ENCODE assay signal across 1 cellular context in genomic region chrX:103658681-103659433, GRCh38.
A peak's percentile ranks its signal among the peaks of the same experiment; 100 is the strongest.
TF ChIP-seq lines count a peak whose summit lies in the region.

No MANE protein-coding gene starts in this region.

TF ChIP-seq in HepG2, 621 proteins besides CTCF, POLR2A, EP300 and RAD21:
- TF ChIP-seq FOXA1 (IDR thresholded peaks at IDR 0.05) (no peak), FOXA1 (CRISPR knock-in tag; IDR thresholded peaks at IDR 0.05) (no peak), ZNF670 (CRISPR knock-in tag; IDR thresholded peaks at IDR 0.05; ENCODE audit: borderline replicate concordance) (no peak), MAX (IDR thresholded peaks at IDR 0.05) (no peak), ZNF674 (CRISPR knock-in tag; IDR thresholded peaks at IDR 0.05; ENCODE audit: low read depth) (no peak), RFXAP (CRISPR knock-in tag; IDR thresholded peaks at IDR 0.05; ENCODE audit: borderline replicate concordance) (no peak), IRF1 (CRISPR knock-in tag; IDR thresholded peaks at IDR 0.05; ENCODE audit: low read depth) (no peak), NFE2L1 (CRISPR knock-in tag; IDR thresholded peaks at IDR 0.05; ENCODE audit: borderline replicate concordance) (no peak), TARDBP (CRISPR knock-in tag; IDR thresholded peaks at IDR 0.05) (no peak), PAF1 (CRISPR knock-in tag; IDR thresholded peaks at IDR 0.05) (no peak), FOXP1 (IDR thresholded peaks at IDR 0.05) (no peak), FOXP1 (CRISPR knock-in tag; IDR thresholded peaks at IDR 0.05) (peak; percentile 35; the same call in 1 of the 2 replicates), DNMT3B (CRISPR knock-in tag; conservative IDR thresholded peaks at IDR 0.05) (no peak), TRIM22 (IDR thresholded peaks at IDR 0.05) (no peak), ZNF543 (CRISPR knock-in tag; IDR thresholded peaks at IDR 0.05) (no peak), SOX6 (IDR thresholded peaks at IDR 0.05) (no peak), SOX6 (CRISPR knock-in tag; IDR thresholded peaks at IDR 0.05) (peak; percentile 48; the same call in 1 of the 2 replicates), KDM5B (CRISPR knock-in tag; IDR thresholded peaks at IDR 0.05; ENCODE audit: borderline replicate concordance) (no peak), MEIS2 (CRISPR knock-in tag; IDR thresholded peaks at IDR 0.05) (no peak), MNT (IDR thresholded peaks at IDR 0.05) (no peak), ISX (CRISPR knock-in tag; conservative IDR thresholded peaks at IDR 0.05) (no peak), BORCS8-MEF2B (CRISPR knock-in tag; IDR thresholded peaks at IDR 0.05) (no peak), ZNF124 (CRISPR knock-in tag; IDR thresholded peaks at IDR 0.05) (no peak), FOSL1 (CRISPR knock-in tag; IDR thresholded peaks at IDR 0.05; ENCODE audit: borderline replicate concordance) (no peak), ZNF691 (CRISPR knock-in tag; IDR thresholded peaks at IDR 0.05; ENCODE audit: borderline replicate concordance, low read depth) (no peak), SOX5 (CRISPR knock-in tag; IDR thresholded peaks at IDR 0.05; ENCODE audit: borderline replicate concordance) (peak; percentile 8; the same call in 1 of the 2 replicates), CERS6 (CRISPR knock-in tag; IDR thresholded peaks at IDR 0.05) (no peak), SRY (CRISPR knock-in tag; IDR thresholded peaks at IDR 0.05) (no peak), ATF5 (CRISPR knock-in tag; IDR thresholded peaks at IDR 0.05; ENCODE audit: low read depth) (no peak), ZNF770 (CRISPR knock-in tag; IDR thresholded peaks at IDR 0.05) (no peak), ZNF354B (CRISPR knock-in tag; IDR thresholded peaks at IDR 0.05) (no peak), SOX13 (IDR thresholded peaks at IDR 0.05) (no peak), SOX13 (CRISPR knock-in tag; conservative IDR thresholded peaks at IDR 0.05 in 1 of 2, IDR thresholded peaks at IDR 0.05 in 1 of 2) (peak in 1 of 2 experiments; percentile 56; a peak in 1 of 4 replicates), PRPF4 (IDR thresholded peaks at IDR 0.05; ENCODE audit: low read depth, low read length, poor library complexity, severe bottlenecking) (no peak), GMEB2 (CRISPR knock-in tag; IDR thresholded peaks at IDR 0.05; ENCODE audit: low read depth) (no peak), ZNF160 (CRISPR knock-in tag; IDR thresholded peaks at IDR 0.05) (no peak), ZNF724P (CRISPR knock-in tag; IDR thresholded peaks at IDR 0.05; ENCODE audit: borderline replicate concordance) (no peak)
